In genomic region chr7:149742075-149742701, GRCh38 we compare ENCODE assay signal across 8 cellular contexts. TPM values are rescaled to one million over a fixed set of nuclear protein-coding genes. Genes with fewer than 3 reads are reported as not detected.
DNase-seq lines count a peak whose midpoint lies in the region; ATAC-seq, FAIRE-seq and TF ChIP-seq lines count a peak whose summit lies in the region.

No MANE protein-coding gene starts in this region.

- H3K4me3 ChIP-seq in BLaER1 treated with 17β-estradiol and CSF1 and Interleukin-3, amounts not matched to agents 10 nM and 100 nM, result peak overlapping the region; percentile 52 to 69 (median 60)
- H3K4me3 ChIP-seq in foreskin fibroblast (ENCODE audit: low read depth in 1 of 2, low read length in 2 of 2), result peak overlapping the region; percentile 42 to 49
- H3K4me3 ChIP-seq in neural cell (ENCODE audit: low read length), result peak overlapping the region; percentile 61

- H3K4me1 Mint-ChIP-seq in IgD-negative memory B cell, result peaks cover 7 to 10% (median 8%) of the 10 kb centered on the region in 3 donors
- peaks cover 5% of the 10 kb centered on the region for H3K4me1 Mint-ChIP-seq in activated T-helper 17 cell treated with anti-CD3 and anti-CD28 coated beads, Interleukin-2, amount 50 U/mL, for 72 hours

- no peaks in the 10 kb centered on the region for H3K79me2 ChIP-seq in neural cell (replicated peaks; ENCODE audit: insufficient read depth, low read length)

- no peaks in the 10 kb centered on the region for H3F3A ChIP-seq in neural cell (ENCODE audit: insufficient read depth, low read length, poor library complexity, severe bottlenecking)

- peaks cover 25% of the 10 kb centered on the region for H3K27me3 Mint-ChIP-seq in IgD-negative memory B cell
- H3K27me3 Mint-ChIP-seq in activated T-helper 17 cell treated with anti-CD3 and anti-CD28 coated beads, Interleukin-2, amount 50 U/mL, for 72 hours, result peaks cover 8% of the 10 kb centered on the region

- no peaks in the 10 kb centered on the region for H3K36me3 ChIP-seq in BLaER1 treated with 17β-estradiol and CSF1 and Interleukin-3, amounts not matched to agents 10 nM and 100 nM
- H3K36me3 ChIP-seq in neural cell (ENCODE audit: insufficient read depth, low read length), result no peaks in the 10 kb centered on the region

- H3K9me3 Mint-ChIP-seq in IgD-negative memory B cell, result no peaks in the 10 kb centered on the region
- H3K9me3 Mint-ChIP-seq in activated T-helper 17 cell treated with anti-CD3 and anti-CD28 coated beads, Interleukin-2, amount 50 U/mL, for 72 hours, result no peaks in the 10 kb centered on the region

- H4K20me1 ChIP-seq in BLaER1 treated with 17β-estradiol and CSF1 and Interleukin-3, amounts not matched to agents 10 nM and 100 nM, result no peaks in the 10 kb centered on the region
- H4K20me1 ChIP-seq in neural cell (ENCODE audit: insufficient read depth), result no peaks in the 10 kb centered on the region

- peak overlapping the region; percentile 38 for H2AFZ ChIP-seq in neural cell (ENCODE audit: low read depth, low read length)

- peaks cover 0 to 5% (median 0%) of the 10 kb centered on the region in 11 experiments; a peak in 1 of 22 replicates for H3K9me3 ChIP-seq in BLaER1 treated with 17β-estradiol and CSF1 and Interleukin-3, amounts not matched to agents 10 nM and 100 nM (replicated peaks in 1 of 11)
- H3K9me3 ChIP-seq in neural cell (ENCODE audit: low read length), result no peaks in the 10 kb centered on the region

- peak; percentile 78 for ATAC-seq in GM19455 (IDR thresholded peaks at IDR 0.05; ENCODE audit: unreplicated experiment)
- ATAC-seq in activated T-helper 17 cell treated with anti-CD3 and anti-CD28 coated beads, Interleukin-2, amount 50 U/mL, for 72 hours (replicated peaks), result peak; percentile 70
- ATAC-seq in stimulated activated naive CD8-positive, alpha-beta T cell treated with anti-CD3 and anti-CD28 coated beads, Interleukin-15, Interleukin-2, amounts not matched to agents 100 U/mL and 50 U/mL, for 24 hours, result peak; percentile 76

- peak; percentile 72 for TF ChIP-seq RAD21 in neural cell (conservative IDR thresholded peaks at IDR 0.05)

- DNase-seq in RCC 7860 (ENCODE audit: low spot score) (peak; percentile 34), foreskin fibroblast (peak; percentile 39 to 84)
- DNase-seq in stimulated activated naive CD8-positive, alpha-beta T cell treated with anti-CD3 and anti-CD28 coated beads, Interleukin-15, Interleukin-2, amounts not matched to agents 100 U/mL and 50 U/mL, for 24 hours, result peak; percentile 76

- H3K4me1 ChIP-seq in BLaER1 treated with 17β-estradiol and CSF1 and Interleukin-3, amounts not matched to agents 10 nM and 100 nM, result peaks cover 0 to 17% (median 12%) of the 10 kb centered on the region in 10 experiments; a peak in 15 of 20 replicates

- TF ChIP-seq EP300 in neural cell (conservative IDR thresholded peaks at IDR 0.05; ENCODE audit: poor library complexity, severe bottlenecking), result no peak

- H3K27me3 ChIP-seq in BLaER1 treated with 17β-estradiol and CSF1 and Interleukin-3, amounts not matched to agents 10 nM and 100 nM, result no peaks in the 10 kb centered on the region
- H3K27me3 ChIP-seq in neural cell (ENCODE audit: insufficient read depth, low read depth, low read length), result no peaks in the 10 kb centered on the region

- H3K27ac ChIP-seq in BLaER1 treated with 17β-estradiol and CSF1 and Interleukin-3, amounts not matched to agents 10 nM and 100 nM, result peak overlapping the region in 2 of 11 experiments; percentile 7 to 15; a peak in 1 of 22 replicates
- H3K27ac ChIP-seq in neural cell (ENCODE audit: low read length), result no peak overlapping the region

- no peaks in the 10 kb centered on the region for H3K9me2 ChIP-seq in neural cell (ENCODE audit: insufficient read depth, low read length)

- no peak for FAIRE-seq in RCC 7860 (lab: Jason Lieb, UNC)

- H3K9ac ChIP-seq in BLaER1 treated with 17β-estradiol and CSF1 and Interleukin-3, amounts not matched to agents 10 nM and 100 nM, result peak overlapping the region; percentile 42 to 72 (median 62); a peak in 21 of 22 replicates
- peak overlapping the region; percentile 18 for H3K9ac ChIP-seq in neural cell (ENCODE audit: low read length)

- H3K36me3 Mint-ChIP-seq in IgD-negative memory B cell, result no peaks in the 10 kb centered on the region
- H3K36me3 Mint-ChIP-seq in activated T-helper 17 cell treated with anti-CD3 and anti-CD28 coated beads, Interleukin-2, amount 50 U/mL, for 72 hours (ENCODE audit: low read depth), result no peaks in the 10 kb centered on the region

- H3K4me2 ChIP-seq in BLaER1 treated with 17β-estradiol and CSF1 and Interleukin-3, amounts not matched to agents 10 nM and 100 nM, result peak overlapping the region; percentile 80 to 100 (median 92)
- peak overlapping the region; percentile 73 for H3K4me2 ChIP-seq in neural cell (ENCODE audit: low read length)

- TF ChIP-seq CTCF in foreskin fibroblast (IDR thresholded peaks at IDR 0.05; ENCODE audit: low read depth, low read length) (peak; percentile 91), neural cell (IDR thresholded peaks at IDR 0.05; ENCODE audit: poor library complexity, severe bottlenecking) (peak; percentile 93)

- H3K4me3 Mint-ChIP-seq in IgD-negative memory B cell, result peak overlapping the region; percentile 69 to 96 (median 88)
- peak overlapping the region; percentile 65 for H3K4me3 Mint-ChIP-seq in activated T-helper 17 cell treated with anti-CD3 and anti-CD28 coated beads, Interleukin-2, amount 50 U/mL, for 72 hours

- H3K27ac Mint-ChIP-seq in IgD-negative memory B cell, result peak overlapping the region in 2 of 3 donors; percentile 40 to 89
- peak overlapping the region; percentile 60 for H3K27ac Mint-ChIP-seq in activated T-helper 17 cell treated with anti-CD3 and anti-CD28 coated beads, Interleukin-2, amount 50 U/mL, for 72 hours

TF ChIP-seq in neural cell, 6 proteins besides CTCF, POLR2A, EP300 and RAD21:
- TF ChIP-seq SMC3 (conservative IDR thresholded peaks at IDR 0.05; ENCODE audit: poor library complexity), result peak; percentile 85
- no peak for TF ChIP-seq REST (IDR thresholded peaks at IDR 0.05; ENCODE audit: borderline replicate concordance)
- TF ChIP-seq TAF1 (IDR thresholded peaks at IDR 0.05; ENCODE audit: low read depth), result no peak
- no peak for TF ChIP-seq POLR2AphosphoS5 (IDR thresholded peaks at IDR 0.05)
- no peak for TF ChIP-seq EZH2 (IDR thresholded peaks at IDR 0.05; ENCODE audit: borderline replicate concordance, insufficient read depth, low read length, poor library complexity, severe bottlenecking)
- peak; percentile 23 for TF ChIP-seq MXI1 (conservative IDR thresholded peaks at IDR 0.05; ENCODE audit: poor library complexity, severe bottlenecking)

RNA-seq across cellular contexts. Expression of gene ZNF467, which starts 31.2 kb away (rescaled TPM):
- polyA plus RNA-seq in IgD-negative memory B cell (not detected), neural cell (11.9 and 12.8 TPM in 2 replicates)
- total RNA-seq in activated T-helper 17 cell treated with anti-CD3 and anti-CD28 coated beads, Interleukin-2, amount 50 U/mL, for 72 hours, result under 1 TPM in 1 of 2 donors, not detected in 1; 0.42 TPM
- 12.2 and 14.9 TPM in 2 replicates for polyA minus RNA-seq in neural cell

Comparison
In these comparisons a context has a peak if more than half of its experiments do, and no peak if none do; other contexts are left out.
1. RNA of gene ZNF467, which starts 31.2 kb away (polyA plus RNA-seq): 11.9 to 12.8 TPM in neural cell; not detected in IgD-negative memory B cell (single experiment); every median in the first group is over 10 times any median in the second.
2. Peak in every context shown above with its lines, with median percentiles within 50 percentile points of each other: H3K4me3 ChIP-seq, ATAC-seq and DNase-seq.